In genomic region chr15:58438956-58439355, GRCh38 we compare ENCODE assay signal across 9 cellular contexts. TPM values are rescaled to one million over a fixed set of nuclear protein-coding genes. Genes with fewer than 3 reads are reported as not detected.
DNase-seq lines count a peak whose midpoint lies in the region; ATAC-seq, FAIRE-seq and TF ChIP-seq lines count a peak whose summit lies in the region.
"Had no signal": no experiment of that assay in that cellular context is flagged by ENCODE, and none has a peak within 500 bp of the region (broad histone marks: within the 10 kb centered on the region; RNA-seq: fewer than 3 reads in every experiment).

No MANE protein-coding gene starts in this region.

- ATAC-seq in HG03280 (IDR thresholded peaks at IDR 0.05; ENCODE audit: unreplicated experiment) = no peak

- H3K9me3 Mint-ChIP-seq in activated T-helper 2 cell treated with anti-CD3 and anti-CD28 coated beads, Interferon-gamma antibody, Interleukin-2, Interleukin-4, amounts not matched to agents 10 μg/mL and 5 μg/mL and 100 μg/mL, durations not matched to agents 14 hours and 24 hours and 36 hours = no peaks in the 10 kb centered on the region

- DNase-seq in AG09319 (ENCODE audit: extremely low read depth, low read depth) (no peak), GM12891 (ENCODE audit: insufficient read length, low spot score) (no peak), NCI-H526 (lab: John Stamatoyannopoulos, UW) (peak; percentile 7 to 75), iPS-NIHi11 (ENCODE audit: low spot score) (peak; percentile 62), posterior cingulate gyrus (no peak), NCI-H1048 (lab: John Stamatoyannopoulos, UW) (no peak)
- DNase-seq in activated T-helper 2 cell treated with anti-CD3 and anti-CD28 coated beads, Interferon-gamma antibody, Interleukin-2, Interleukin-4, amounts not matched to agents 10 μg/mL and 5 μg/mL and 100 μg/mL, durations not matched to agents 14 hours and 24 hours and 36 hours (ENCODE audit: low spot score) = peak; percentile 30

- H3K36me3 Mint-ChIP-seq in activated T-helper 2 cell treated with anti-CD3 and anti-CD28 coated beads, Interferon-gamma antibody, Interleukin-2, Interleukin-4, amounts not matched to agents 10 μg/mL and 5 μg/mL and 100 μg/mL, durations not matched to agents 14 hours and 24 hours and 36 hours (ENCODE audit: low read depth) = no peaks in the 10 kb centered on the region

- H3K4me3 Mint-ChIP-seq in activated T-helper 2 cell treated with anti-CD3 and anti-CD28 coated beads, Interferon-gamma antibody, Interleukin-2, Interleukin-4, amounts not matched to agents 10 μg/mL and 5 μg/mL and 100 μg/mL, durations not matched to agents 14 hours and 24 hours and 36 hours (ENCODE audit: low read depth) = no peak overlapping the region

- TF ChIP-seq CTCF in AG09319 (IDR thresholded peaks at IDR 0.05; ENCODE audit: low read depth, low read length) = peak; percentile 18

- no peak overlapping the region for H3K27ac Mint-ChIP-seq in activated T-helper 2 cell treated with anti-CD3 and anti-CD28 coated beads, Interferon-gamma antibody, Interleukin-2, Interleukin-4, amounts not matched to agents 10 μg/mL and 5 μg/mL and 100 μg/mL, durations not matched to agents 14 hours and 24 hours and 36 hours

- intact Hi-C loops in activated T-helper 2 cell treated with anti-CD3 and anti-CD28 coated beads, Interferon-gamma antibody, Interleukin-2, Interleukin-4, amounts not matched to agents 10 μg/mL and 5 μg/mL and 100 μg/mL, durations not matched to agents 14 hours and 24 hours and 36 hours (cut with micrococcal nuclease) = loop anchor here (1.0 kb wide), 1 partner anchor 78 kb away; no protein-coding TSS in a partner anchor
- intact Hi-C loops in posterior cingulate gyrus (cut with DNase I) = no loop called here

- peaks cover 33% of the 10 kb centered on the region for H3K4me1 Mint-ChIP-seq in activated T-helper 2 cell treated with anti-CD3 and anti-CD28 coated beads, Interferon-gamma antibody, Interleukin-2, Interleukin-4, amounts not matched to agents 10 μg/mL and 5 μg/mL and 100 μg/mL, durations not matched to agents 14 hours and 24 hours and 36 hours (ENCODE audit: low read depth)

- peak; percentile 65 for FAIRE-seq in GM12891 (lab: Jason Lieb, UNC)

- H3K27me3 Mint-ChIP-seq in activated T-helper 2 cell treated with anti-CD3 and anti-CD28 coated beads, Interferon-gamma antibody, Interleukin-2, Interleukin-4, amounts not matched to agents 10 μg/mL and 5 μg/mL and 100 μg/mL, durations not matched to agents 14 hours and 24 hours and 36 hours (ENCODE audit: low read depth) = no peaks in the 10 kb centered on the region

- TF ChIP-seq POLR2A in GM12891 (IDR thresholded peaks at IDR 0.05; ENCODE audit: low read depth, low read length) = no peak

TF ChIP-seq in GM12891, 5 proteins besides CTCF, POLR2A, EP300 and RAD21:
- TF ChIP-seq TAF1 (IDR thresholded peaks at IDR 0.05; ENCODE audit: low read depth, low read length) (no peak), POU2F2 (IDR thresholded peaks at IDR 0.05; ENCODE audit: low read depth, low read length) (no peak), POLR2AphosphoS5 (IDR thresholded peaks at IDR 0.05; ENCODE audit: low read depth, low read length) (no peak), SPI1 (IDR thresholded peaks at IDR 0.05; ENCODE audit: low read depth, low read length) (no peak), PAX5 (IDR thresholded peaks at IDR 0.05; ENCODE audit: insufficient read depth, low read length, severe bottlenecking) (no peak)

RNA-seq across cellular contexts. Expression of gene LIPC, which starts 7.2 kb away (rescaled TPM):
- polyA plus RNA-seq in GM12891 (2012; ENCODE audit: low read depth, missing spikeins) = 0.12 TPM
- total RNA-seq in activated T-helper 2 cell treated with anti-CD3 and anti-CD28 coated beads, Interferon-gamma antibody, Interleukin-2, Interleukin-4, amounts not matched to agents 10 μg/mL and 5 μg/mL and 100 μg/mL, durations not matched to agents 14 hours and 24 hours and 36 hours = 1.1 and 1.7 TPM in 2 replicates
- total RNA-seq: thoracic aorta had no signal

Comparison
In these comparisons a context has a peak if more than half of its experiments do, and no peak if none do; other contexts are left out.
1. DNase-seq: peak in NCI-H526 (2 of 2), activated T-helper 2 cell treated with anti-CD3 and anti-CD28 coated beads, Interferon-gamma antibody, Interleukin-2, Interleukin-4, amounts not matched to agents 10 μg/mL and 5 μg/mL and 100 μg/mL, durations not matched to agents 14 hours and 24 hours and 36 hours (single experiment) and iPS-NIHi11 (single experiment); none in AG09319 (single experiment), GM12891 (single experiment), posterior cingulate gyrus (0 of 10) and NCI-H1048 (single experiment).